ENCODE assay signal across 9 cellular contexts in genomic region chr20:1423625-1424106, GRCh38. TPM values are rescaled to one million over a fixed set of nuclear protein-coding genes. Genes with fewer than 3 reads are reported as not detected.
DNase-seq lines count a peak whose midpoint lies in the region; ATAC-seq, FAIRE-seq and TF ChIP-seq lines count a peak whose summit lies in the region.
"Had no signal": no experiment of that assay in that cellular context is flagged by ENCODE, and none has a peak within 500 bp of the region (broad histone marks: within the 10 kb centered on the region; RNA-seq: fewer than 3 reads in every experiment).

No MANE protein-coding gene starts in this region.

- no peak for FAIRE-seq in bronchial epithelial cell (lab: Jason Lieb, UNC)
- FAIRE-seq: TTC549 had no signal

- peaks cover 0 to 12% (median 2%) of the 10 kb centered on the region in 5 donors for H3K27me3 Mint-ChIP-seq in naive thymus-derived CD4-positive, alpha-beta T cell

- H3K27me3 ChIP-seq in bronchial epithelial cell (ENCODE audit: control insufficient read depth, insufficient read depth, low read length) = no peaks in the 10 kb centered on the region
- H3K27me3 ChIP-seq in naive thymus-derived CD4-positive, alpha-beta T cell (ENCODE audit: control insufficient read depth in 2 of 2, insufficient read depth in 2 of 2, low read length in 2 of 2) = peaks cover 0 to 4% of the 10 kb centered on the region in 2 donors

- DNase-seq in NCI-H82 (lab: John Stamatoyannopoulos, UW) (peak; percentile 86), NCI-H82 treated with DMSO at 0.1 percent for 48 hours (lab: John Stamatoyannopoulos, UW; ENCODE audit: unreplicated experiment) (no peak), NCI-H146 treated with DMSO at 0.1 percent for 48 hours (lab: John Stamatoyannopoulos, UW; ENCODE audit: unreplicated experiment) (peak; percentile 18), bronchial epithelial cell (ENCODE audit: low read depth) (peak; percentile 86), GDM1 (lab: John Stamatoyannopoulos, UW) (no peak)
- peak in 4 of 9 donors; percentile 6 to 38 (median 22) for DNase-seq in naive thymus-derived CD4-positive, alpha-beta T cell
- no peak for DNase-seq in activated CD4-positive, alpha-beta T cell treated with anti-CD3 and anti-CD28 coated beads, Interleukin-2, amount 50 U/mL, for 1 hour

- peak; percentile 67 for ATAC-seq in naive thymus-derived CD4-positive, alpha-beta T cell
- ATAC-seq in HG02623 (IDR thresholded peaks at IDR 0.05; ENCODE audit: unreplicated experiment) = no peak

- no peak overlapping the region for H3K27ac Mint-ChIP-seq in naive thymus-derived CD4-positive, alpha-beta T cell

- no peak overlapping the region for H3K4me3 ChIP-seq in bronchial epithelial cell (ENCODE audit: low read depth, low read length)
- H3K4me3 ChIP-seq in naive thymus-derived CD4-positive, alpha-beta T cell (ENCODE audit: low read length) = no peak overlapping the region

- POLR2A ChIA-PET in naive thymus-derived CD4-positive, alpha-beta T cell (lab: Charles Lee) = interaction anchor here (0.5 kb wide), 1 partner anchor 136 kb away, joined by 8 read pairs; no protein-coding TSS in a partner anchor

- H3K27ac ChIP-seq in naive thymus-derived CD4-positive, alpha-beta T cell (ENCODE audit: low read depth, low read length) = no peak overlapping the region

- peak; percentile 32 for TF ChIP-seq CTCF in bronchial epithelial cell (IDR thresholded peaks at IDR 0.05; ENCODE audit: insufficient read depth, low read length, severe bottlenecking)

- H3K9me3 ChIP-seq in naive thymus-derived CD4-positive, alpha-beta T cell (ENCODE audit: control insufficient read depth in 2 of 3, low read length in 3 of 3) = peaks cover 0 to 13% (median 7%) of the 10 kb centered on the region in 3 experiments

- intact Hi-C loops in naive thymus-derived CD4-positive, alpha-beta T cell (cut with micrococcal nuclease) = no loop called here

- H3K36me3 Mint-ChIP-seq in naive thymus-derived CD4-positive, alpha-beta T cell = peaks cover 5 to 21% (median 14%) of the 10 kb centered on the region in 5 donors

- H3K9me3 Mint-ChIP-seq in naive thymus-derived CD4-positive, alpha-beta T cell = peaks cover 5 to 34% (median 20%) of the 10 kb centered on the region in 11 donors

- H3K4me1 Mint-ChIP-seq in naive thymus-derived CD4-positive, alpha-beta T cell = peaks cover 8 to 25% (median 11%) of the 10 kb centered on the region in 7 donors

- H3K4me1 ChIP-seq in naive thymus-derived CD4-positive, alpha-beta T cell (ENCODE audit: control insufficient read depth in 2 of 2, insufficient read depth in 2 of 2, low read length in 2 of 2) = no peaks in the 10 kb centered on the region

- CTCF ChIA-PET in naive thymus-derived CD4-positive, alpha-beta T cell (lab: Charles Lee) = interaction anchor here (1.0 kb wide), 1 partner anchor 17 kb away, joined by 3 read pairs; no protein-coding TSS in a partner anchor

- H3K4me3 Mint-ChIP-seq in naive thymus-derived CD4-positive, alpha-beta T cell = no peak overlapping the region

- no peaks in the 10 kb centered on the region for H3K36me3 ChIP-seq in bronchial epithelial cell (ENCODE audit: control insufficient read depth, insufficient read depth, low read length)
- H3K36me3 ChIP-seq in naive thymus-derived CD4-positive, alpha-beta T cell (ENCODE audit: control insufficient read depth in 2 of 3, insufficient read depth in 3 of 3, low read length in 3 of 3) = no peaks in the 10 kb centered on the region

RNA-seq across cellular contexts. Expression of gene FKBP1A, which starts 30.8 kb away (rescaled TPM):
- 46.9 and 69.3 TPM in 2 replicates for total RNA-seq in bronchial epithelial cell
- total RNA-seq in naive thymus-derived CD4-positive, alpha-beta T cell = 100 to 1,000 TPM in 2 of 5 experiments, 10 to 100 TPM in 3; 74.5 to 253 (median 93.1) TPM
- 10 to 100 TPM; 46.5 to 46.7 TPM for polyA plus RNA-seq in naive thymus-derived CD4-positive, alpha-beta T cell

RNA-seq across cellular contexts. Expression of gene NSFL1C, which starts 43.0 kb away (rescaled TPM):
- 18.7 and 19.7 TPM in 2 replicates for total RNA-seq in bronchial epithelial cell
- 10 to 100 TPM; 59.3 to 80.0 (median 64.7) TPM for total RNA-seq in naive thymus-derived CD4-positive, alpha-beta T cell
- polyA plus RNA-seq in naive thymus-derived CD4-positive, alpha-beta T cell = 10 to 100 TPM; 80.4 to 81.8 TPM

Comparison
In these comparisons a context has a peak if more than half of its experiments do, and no peak if none do; other contexts are left out.
1. DNase-seq: peak in NCI-H82 (single experiment), NCI-H146 treated with DMSO at 0.1 percent for 48 hours (single experiment) and bronchial epithelial cell (single experiment); none in NCI-H82 treated with DMSO at 0.1 percent for 48 hours (single experiment), GDM1 (single experiment) and activated CD4-positive, alpha-beta T cell treated with anti-CD3 and anti-CD28 coated beads, Interleukin-2, amount 50 U/mL, for 1 hour (single experiment).